Comparison of ENCODE assay signal across 22 cellular contexts in the genomic region with DNA sequence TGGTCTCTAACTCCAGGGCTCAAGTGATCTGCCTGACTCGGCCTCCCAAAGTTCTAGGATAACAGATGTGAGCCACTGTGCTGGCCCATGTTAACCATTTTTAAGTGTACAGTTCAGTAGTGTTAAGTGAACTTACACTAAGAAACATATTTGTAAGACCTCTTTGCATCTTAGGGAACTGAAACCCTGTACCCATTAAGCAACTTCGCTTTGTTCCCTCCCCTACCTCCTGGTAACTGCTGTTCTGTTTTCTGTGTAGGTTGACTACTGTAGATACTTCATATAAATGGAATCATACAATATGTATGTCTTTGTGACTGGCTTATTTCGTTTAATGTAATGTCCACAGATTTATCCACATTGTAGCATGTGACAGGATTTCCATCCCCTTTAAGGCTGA. TPM values are rescaled to one million over a fixed set of nuclear protein-coding genes. Genes with fewer than 3 reads are reported as not detected.
DNase-seq lines count a peak whose midpoint lies in the region; ATAC-seq and TF ChIP-seq lines count a peak whose summit lies in the region.
"Had no signal": no experiment of that assay in that cellular context is flagged by ENCODE, and none has a peak within 500 bp of the region (broad histone marks: within the 10 kb centered on the region; RNA-seq: fewer than 3 reads in every experiment).

No MANE protein-coding gene starts in this region.

- no peak overlapping the region for H3K27ac Mint-ChIP-seq in naive thymus-derived CD4-positive, alpha-beta T cell
- H3K27ac Mint-ChIP-seq: activated T-helper 2 cell treated with anti-CD3 and anti-CD28 coated beads, Interferon-gamma antibody, Interleukin-2, Interleukin-4, amounts not matched to agents 10 μg/mL and 5 μg/mL and 100 μg/mL, durations not matched to agents 14 hours and 24 hours and 36 hours; HFFc6; WTC11 had no signal

- no peaks in the 10 kb centered on the region for H3K27me3 Mint-ChIP-seq in naive thymus-derived CD4-positive, alpha-beta T cell

- no peak overlapping the region for H3K4me3 Mint-ChIP-seq in naive thymus-derived CD4-positive, alpha-beta T cell
- H3K4me3 Mint-ChIP-seq: HFFc6, WTC11 had no signal

- no peaks in the 10 kb centered on the region for H3K27me3 ChIP-seq in naive thymus-derived CD4-positive, alpha-beta T cell (ENCODE audit: control insufficient read depth in 2 of 2, insufficient read depth in 2 of 2, low read length in 2 of 2)
- H3K27me3 ChIP-seq: cardiac muscle cell, MG63 had no signal

- H3K4me1 Mint-ChIP-seq in naive thymus-derived CD4-positive, alpha-beta T cell = peaks cover 0 to 12% (median 9%) of the 10 kb centered on the region in 7 donors
- H3K4me1 Mint-ChIP-seq: WTC11 had no signal

- no peak overlapping the region for H3K27ac ChIP-seq in naive thymus-derived CD4-positive, alpha-beta T cell (ENCODE audit: low read depth, low read length)
- H3K27ac ChIP-seq: cardiac muscle cell, parathyroid adenoma, skin epidermis had no signal

- ATAC-seq in HG03565 (IDR thresholded peaks at IDR 0.05; ENCODE audit: unreplicated experiment) (peak; percentile 45), GM19351 (IDR thresholded peaks at IDR 0.05; ENCODE audit: unreplicated experiment) (no peak)
- ATAC-seq in naive thymus-derived CD4-positive, alpha-beta T cell = peak; percentile 73
- ATAC-seq: esophagus mucosa, WTC11 had no signal

- CTCF ChIA-PET in naive thymus-derived CD4-positive, alpha-beta T cell (lab: Charles Lee) = no interaction called here

- DNase-seq in GM13977 (ENCODE audit: low spot score) (peak; percentile 51), RPMI8226 (peak; percentile 40), NCI-H510A (lab: John Stamatoyannopoulos, UW) (no peak)
- no peak for DNase-seq in naive thymus-derived CD4-positive, alpha-beta T cell
- no peak for DNase-seq in NK-92 treated with Interleukin-12 subunit alpha and Interleukin-12 subunit beta, amount 100 ng/mL, for 24 hours (lab: John Stamatoyannopoulos, UW)
- no peak for DNase-seq in stimulated activated CD4-positive, alpha-beta T cell treated with anti-CD3 and anti-CD28 coated beads, Interleukin-2, amount 100 ng/mL, for 48 hours
- DNase-seq: Calu3; HFFc6; MG63; NCI-H2081; stimulated activated CD4-positive, alpha-beta T cell treated with anti-CD3 and anti-CD28 coated beads, Interleukin-4, amount 100 ng/mL, for 24 hours had no signal

- no peaks in the 10 kb centered on the region for H3K4me1 ChIP-seq in naive thymus-derived CD4-positive, alpha-beta T cell (ENCODE audit: control insufficient read depth in 2 of 2, insufficient read depth in 2 of 2, low read length in 2 of 2)
- H3K4me1 ChIP-seq: parathyroid adenoma had no signal

- H3K36me3 ChIP-seq in naive thymus-derived CD4-positive, alpha-beta T cell (ENCODE audit: control insufficient read depth in 2 of 3, insufficient read depth in 3 of 3, low read length in 3 of 3) = peaks cover 0 to 48% (median 0%) of the 10 kb centered on the region in 3 experiments

- peaks cover 4 to 24% (median 12%) of the 10 kb centered on the region in 5 donors for H3K36me3 Mint-ChIP-seq in naive thymus-derived CD4-positive, alpha-beta T cell

- no peak for TF ChIP-seq CTCF in GM13977 (IDR thresholded peaks at IDR 0.05; ENCODE audit: extremely low read depth, insufficient read depth, missing control alignments)

- no peak overlapping the region for H3K4me3 ChIP-seq in naive thymus-derived CD4-positive, alpha-beta T cell (ENCODE audit: low read length)
- H3K4me3 ChIP-seq: cardiac muscle cell, lung, MG63, skin epidermis had no signal

- POLR2A ChIA-PET in naive thymus-derived CD4-positive, alpha-beta T cell (lab: Charles Lee) = no interaction called here

- H3K9me3 Mint-ChIP-seq in naive thymus-derived CD4-positive, alpha-beta T cell = no peaks in the 10 kb centered on the region
- H3K9me3 Mint-ChIP-seq: activated T-helper 2 cell treated with anti-CD3 and anti-CD28 coated beads, Interferon-gamma antibody, Interleukin-2, Interleukin-4, amounts not matched to agents 10 μg/mL and 5 μg/mL and 100 μg/mL, durations not matched to agents 14 hours and 24 hours and 36 hours; HFFc6; WTC11 had no signal

- intact Hi-C loops in naive thymus-derived CD4-positive, alpha-beta T cell (cut with micrococcal nuclease) = no loop called here

- H3K9me3 ChIP-seq in naive thymus-derived CD4-positive, alpha-beta T cell (ENCODE audit: control insufficient read depth in 2 of 3, low read length in 3 of 3) = no peaks in the 10 kb centered on the region
- H3K9me3 ChIP-seq: MG63 had no signal

- in situ Hi-C loops in GM13977 (cut with MboI; ENCODE audit: low pct_unique_long_range_greater_than_20kb, low sequenced_read_pairs, unreplicated experiment) = no loop called here

RNA-seq across cellular contexts. Expression of a gene that starts 11.0 kb away (rescaled TPM):
- total RNA-seq in naive thymus-derived CD4-positive, alpha-beta T cell = 10 to 100 TPM; 36.5 to 69.0 (median 40.5) TPM
- polyA plus RNA-seq in naive thymus-derived CD4-positive, alpha-beta T cell = 100 to 1,000 TPM in 1 of 2 donors, 10 to 100 TPM in 1; 93.2 to 125 TPM

RNA-seq across cellular contexts. Expression of a gene that starts 18.8 kb away (rescaled TPM):
- not detected for total RNA-seq in naive thymus-derived CD4-positive, alpha-beta T cell
- polyA plus RNA-seq in naive thymus-derived CD4-positive, alpha-beta T cell = not detected
- total RNA-seq: activated T-helper 2 cell treated with anti-CD3 and anti-CD28 coated beads, Interferon-gamma antibody, Interleukin-2, Interleukin-4, amounts not matched to agents 10 μg/mL and 5 μg/mL and 100 μg/mL, durations not matched to agents 14 hours and 24 hours and 36 hours; Calu3; esophagus mucosa; G401; HFFc6; T-helper 1 cell treated with Interleukin-12 subunit alpha and Interleukin-12 subunit beta and Interleukin-4 antibody, amounts not matched to agents 30 ng/mL and 1 ng/mL, for 36 hours; WTC11 had no signal

RNA-seq across cellular contexts. Expression of a gene that starts 27.7 kb away (rescaled TPM):
- total RNA-seq in naive thymus-derived CD4-positive, alpha-beta T cell = 1 to 10 TPM in 4 of 5 experiments, not detected in 1; 1.7 to 2.2 (median 2.2) TPM
- polyA plus RNA-seq in naive thymus-derived CD4-positive, alpha-beta T cell = 1 to 10 TPM; 6.9 to 9.5 TPM
- total RNA-seq: activated T-helper 2 cell treated with anti-CD3 and anti-CD28 coated beads, Interferon-gamma antibody, Interleukin-2, Interleukin-4, amounts not matched to agents 10 μg/mL and 5 μg/mL and 100 μg/mL, durations not matched to agents 14 hours and 24 hours and 36 hours; G401; HFFc6; T-helper 1 cell treated with Interleukin-12 subunit alpha and Interleukin-12 subunit beta and Interleukin-4 antibody, amounts not matched to agents 30 ng/mL and 1 ng/mL, for 36 hours had no signal

RNA-seq across cellular contexts. Expression of a gene that starts 32.3 kb away (rescaled TPM):
- total RNA-seq in naive thymus-derived CD4-positive, alpha-beta T cell = 10 to 100 TPM; 17.0 to 38.4 (median 22.6) TPM
- 10 to 100 TPM; 12.5 to 21.3 TPM for polyA plus RNA-seq in naive thymus-derived CD4-positive, alpha-beta T cell

RNA-seq across cellular contexts. Expression of a gene that starts 42.5 kb away (rescaled TPM):
- total RNA-seq in naive thymus-derived CD4-positive, alpha-beta T cell = 10 to 100 TPM; 22.1 to 50.6 (median 34.8) TPM
- polyA plus RNA-seq in naive thymus-derived CD4-positive, alpha-beta T cell = 10 to 100 TPM in 1 of 2 donors, 1 to 10 TPM in 1; 9.1 to 20.4 TPM

Comparison
In these comparisons a context has a peak if more than half of its experiments do, and no peak if none do; other contexts are left out.
1. DNase-seq: peak in GM13977 (single experiment) and RPMI8226 (single experiment); none in naive thymus-derived CD4-positive, alpha-beta T cell (0 of 9), NK-92 treated with Interleukin-12 subunit alpha and Interleukin-12 subunit beta, amount 100 ng/mL, for 24 hours (single experiment), NCI-H510A (single experiment) and stimulated activated CD4-positive, alpha-beta T cell treated with anti-CD3 and anti-CD28 coated beads, Interleukin-2, amount 100 ng/mL, for 48 hours (0 of 2).